ENCODE assay signal across 8 cellular contexts in genomic region chr6:109595998-109596397, GRCh38.
DNase-seq lines count a peak whose midpoint lies in the region; ATAC-seq, FAIRE-seq and TF ChIP-seq lines count a peak whose summit lies in the region.

No MANE protein-coding gene starts in this region.

- FAIRE-seq in endothelial cell of umbilical vein (lab: Jason Lieb, UNC) = no peak

- TF ChIP-seq POLR2A in endothelial cell of umbilical vein (IDR thresholded peaks at IDR 0.05; ENCODE audit: low read depth, low read length) = no peak

- H3K4me3 ChIP-seq in AG04450 (ENCODE audit: low read depth, low read length) (no peak overlapping the region), endothelial cell of umbilical vein (replicated peaks in 1 of 3; ENCODE audit: insufficient read depth in 1 of 3, low read depth in 1 of 3, low read length in 3 of 3) (no peak overlapping the region), upper lobe of right lung (no peak overlapping the region)

- no peak overlapping the region for H3K4me2 ChIP-seq in endothelial cell of umbilical vein (ENCODE audit: insufficient read depth, low read length)

- CTCF ChIA-PET in AG04450 (lab: Charles Lee) (interaction anchor here (0.7 to 2.8 kb wide), 4 partner anchors 9 to 444 kb away, joined by 3 to 19 read pairs (median 4); no protein-coding TSS in a partner anchor), GM10248 (lab: Yijun Ruan, JAX) (interaction anchor here (0.6 to 3.6 kb wide), 10 partner anchors 9 to 795 kb away, joined by 3 to 16 read pairs (median 4); no protein-coding TSS in a partner anchor), endothelial cell of umbilical vein (lab: Charles Lee) (interaction anchor here (0.6 to 1.5 kb wide), 37 partner anchors 9 to 796 kb away, joined by 3 to 59 read pairs (median 5); partner anchors contain the start of genes AK9 and FIG4)

- peak; percentile 77 for ATAC-seq in upper lobe of right lung
- no peak for ATAC-seq in HG02884 (IDR thresholded peaks at IDR 0.05; ENCODE audit: unreplicated experiment)
- ATAC-seq in GM21723 (IDR thresholded peaks at IDR 0.05; ENCODE audit: unreplicated experiment) = no peak

- POLR2A ChIA-PET in AG04450 (lab: Yijun Ruan, JAX) (no interaction called here), GM10248 (lab: Yijun Ruan, JAX) (no interaction called here), endothelial cell of umbilical vein (lab: Charles Lee) (no interaction called here)

- no peak for DNase-seq in AG04450 (ENCODE audit: low read depth, low spot score)
- DNase-seq in GM10248 (ENCODE audit: extremely low spot score) = peak; percentile 31
- peak; percentile 37 for DNase-seq in NCI-H748 treated with DMSO at 0.1 percent for 48 hours (lab: John Stamatoyannopoulos, UW)
- DNase-seq in endothelial cell of umbilical vein (ENCODE audit: low read depth, low spot score) = peak; percentile 50
- DNase-seq in upper lobe of right lung = no peak
- no peak for DNase-seq in NCI-H1930 (lab: John Stamatoyannopoulos, UW)

- H3K27ac ChIP-seq in AG04450 (ENCODE audit: low read depth, low read length) (no peak overlapping the region), endothelial cell of umbilical vein (ENCODE audit: insufficient read depth, low read depth, low read length) (no peak overlapping the region), upper lobe of right lung (no peak overlapping the region)

- H3K79me2 ChIP-seq in endothelial cell of umbilical vein (ENCODE audit: control insufficient read depth, insufficient read depth, low read length) = no peaks in the 10 kb centered on the region

- H3K36me3 ChIP-seq in endothelial cell of umbilical vein (ENCODE audit: control insufficient read depth in 2 of 2, extremely low read depth in 1 of 2, insufficient read depth in 2 of 2, low read length in 2 of 2) (no peaks in the 10 kb centered on the region), upper lobe of right lung (no peaks in the 10 kb centered on the region)

- H3K9me3 ChIP-seq in AG04450 (ENCODE audit: control insufficient read depth, insufficient read depth, low read length) (no peaks in the 10 kb centered on the region), endothelial cell of umbilical vein (replicated peaks; ENCODE audit: control insufficient read depth, insufficient read depth, low read length) (no peaks in the 10 kb centered on the region), upper lobe of right lung (no peaks in the 10 kb centered on the region)

- TF ChIP-seq CTCF in AG04450 (IDR thresholded peaks at IDR 0.05; ENCODE audit: low read depth, low read length) (peak; percentile 57), GM10248 (IDR thresholded peaks at IDR 0.05; ENCODE audit: control extremely low read depth, extremely low read depth, low read depth, missing control alignments) (peak; percentile 45), endothelial cell of umbilical vein (IDR thresholded peaks at IDR 0.05; ENCODE audit: extremely low read depth in 1 of 2, insufficient read depth in 1 of 2, low read depth in 1 of 2, low read length in 2 of 2) (peak in 1 of 2 donors; percentile 51), upper lobe of right lung (IDR thresholded peaks at IDR 0.05) (peak; percentile 46)

- intact Hi-C loops in endothelial cell of umbilical vein (cut with micrococcal nuclease) = loop anchor here (1.0 to 2.0 kb wide), 4 partner anchors 95 to 795 kb away; partner anchors contain the start of genes AK9 and FIG4
- intact Hi-C loops in upper lobe of right lung (cut with DNase I) = no loop called here

- H2AFZ ChIP-seq in endothelial cell of umbilical vein (ENCODE audit: low read depth, low read length) = no peak overlapping the region

- H3K4me1 ChIP-seq in endothelial cell of umbilical vein (ENCODE audit: control insufficient read depth, extremely low read depth, insufficient read depth, low read length) (no peaks in the 10 kb centered on the region), upper lobe of right lung (no peaks in the 10 kb centered on the region)

- no TSS peak for BruUV-seq in endothelial cell of umbilical vein (replicated peaks; lab: Mats Ljungman, UMichigan)

- H3K9ac ChIP-seq in endothelial cell of umbilical vein (replicated peaks; ENCODE audit: extremely low read depth, insufficient read depth, low read length) = no peak overlapping the region

- H3K27me3 ChIP-seq in AG04450 (ENCODE audit: control insufficient read depth, insufficient read depth, low read length) (no peaks in the 10 kb centered on the region), endothelial cell of umbilical vein (ENCODE audit: control insufficient read depth in 2 of 2, insufficient read depth in 2 of 2, low read length in 2 of 2) (no peaks in the 10 kb centered on the region), upper lobe of right lung (no peaks in the 10 kb centered on the region)

- dilution Hi-C loops in endothelial cell of umbilical vein (cut with MboI; ENCODE audit: extremely low pct_ligation_motif_present, low sequenced_read_pairs) = no loop called here

- H4K20me1 ChIP-seq in endothelial cell of umbilical vein (replicated peaks; ENCODE audit: control insufficient read depth, extremely low read depth, insufficient read depth, low read length) = no peaks in the 10 kb centered on the region

- H3K9me1 ChIP-seq in endothelial cell of umbilical vein (replicated peaks; ENCODE audit: control insufficient read depth, extremely low read depth, insufficient read depth, low read length) = no peaks in the 10 kb centered on the region

TF ChIP-seq in endothelial cell of umbilical vein, 7 proteins besides CTCF, POLR2A, EP300 and RAD21:
- peak; percentile 83 for TF ChIP-seq GATA2 (IDR thresholded peaks at IDR 0.05; ENCODE audit: insufficient read depth, insufficient read length, low read depth, low read length)
- TF ChIP-seq MAX (IDR thresholded peaks at IDR 0.05; ENCODE audit: insufficient read depth, insufficient read length) = no peak
- TF ChIP-seq POLR2AphosphoS5 (IDR thresholded peaks at IDR 0.05; ENCODE audit: insufficient read depth, low read depth, low read length) = no peak
- no peak for TF ChIP-seq FOS (IDR thresholded peaks at IDR 0.05; ENCODE audit: borderline replicate concordance, insufficient read depth, low read length)
- TF ChIP-seq MYC (IDR thresholded peaks at IDR 0.05; ENCODE audit: low read depth, low read length) = no peak
- TF ChIP-seq EZH2 (IDR thresholded peaks at IDR 0.05; ENCODE audit: borderline replicate concordance, low read depth, low read length, severe bottlenecking) = no peak

Comparison
In these comparisons a context has a peak if more than half of its experiments do, and no peak if none do; other contexts are left out.
1. DNase-seq: peak in GM10248 (single experiment), NCI-H748 treated with DMSO at 0.1 percent for 48 hours (single experiment) and endothelial cell of umbilical vein (single experiment); none in AG04450 (single experiment), upper lobe of right lung (single experiment) and NCI-H1930 (0 of 2).